20 cellular contexts compared by ENCODE assay signal in the genomic region with DNA sequence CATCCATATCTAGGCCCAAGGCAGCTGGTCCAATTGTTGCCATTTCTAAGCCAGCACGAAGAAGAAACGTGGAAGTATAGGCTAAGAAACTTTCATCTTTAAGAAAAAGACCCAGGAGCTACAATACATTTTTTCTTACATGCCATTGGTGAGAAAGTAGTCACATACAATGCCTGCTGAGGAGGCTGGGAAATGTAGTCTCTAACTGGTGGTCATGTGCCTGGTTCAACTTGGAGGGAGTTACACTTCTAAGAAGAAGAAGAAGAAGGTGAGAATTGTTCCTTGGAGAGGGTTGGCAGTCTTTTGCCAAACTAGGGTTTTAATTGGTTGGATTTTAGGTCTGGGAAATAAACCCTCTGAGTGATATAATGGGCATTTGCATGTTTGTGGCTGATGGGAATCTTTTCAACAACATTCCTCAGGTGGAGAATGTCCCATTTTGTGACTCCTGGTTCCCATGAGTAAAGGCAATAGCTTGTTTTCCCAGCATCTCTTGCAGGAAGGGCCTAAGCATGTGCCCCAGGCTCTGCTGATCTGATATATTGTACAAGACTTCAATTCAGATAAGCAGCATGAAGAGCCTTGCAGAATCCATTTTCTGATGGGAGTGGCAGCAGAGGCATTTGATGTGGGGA.
"Had no signal": no experiment of that assay in that cellular context is flagged by ENCODE, and none has a peak within 500 bp of the region (broad histone marks: within the 10 kb centered on the region; RNA-seq: fewer than 3 reads in every experiment).

No MANE protein-coding gene starts in this region.

- H3K9ac ChIP-seq: neural progenitor cell had no signal

- H3K9me3 ChIP-seq: psoas muscle, spleen, stomach, testis, upper lobe of right lung had no signal

- H2AFZ ChIP-seq: neural progenitor cell had no signal

- H3K4me3 ChIP-seq: heart right ventricle, lung, neural progenitor cell, psoas muscle, spleen, stomach, testis, upper lobe of right lung had no signal

- H3K27ac ChIP-seq: epithelial cell of prostate, heart right ventricle, neural progenitor cell, psoas muscle, spleen, stomach, testis, upper lobe of right lung had no signal

- H3K4me2 ChIP-seq: neural progenitor cell had no signal

- H3K27me3 ChIP-seq: heart right ventricle, neural progenitor cell, spleen, stomach, testis, upper lobe of right lung had no signal

- H3K36me3 ChIP-seq: heart right ventricle, neural progenitor cell, spleen, stomach, upper lobe of right lung had no signal

- FAIRE-seq: frontal cortex, TTC549 had no signal

- H3K4me1 ChIP-seq: neural progenitor cell, psoas muscle, stomach, testis, upper lobe of right lung had no signal

- DNase-seq: activated CD4-positive, alpha-beta T cell treated with anti-CD3 and anti-CD28 coated beads, Interleukin-2, amount 10 ng/mL, durations not matched to agents 24 days and 14 days; activated CD4-positive, CD25-positive, alpha-beta regulatory T cell; activated CD8-positive, alpha-beta memory T cell treated with anti-CD3 and anti-CD28 coated beads, Interleukin-2, amount 50 U/mL, for 48 hours; activated CD8-positive, alpha-beta T cell treated with anti-CD3 and anti-CD28 coated beads, Interleukin-2, amount 10 ng/mL, durations not matched to agents 7 days and 5 days; activated gamma-delta T cell treated with Interleukin-2 at 50 U/mL for 16 hours; activated T-cell treated with anti-CD3 and anti-CD28 coated beads, Interleukin-2, amount 50 U/mL, for 72 hours; amygdala; dermis blood vessel endothelial cell; heart right ventricle; psoas muscle; stomach; T-helper 2 cell; testis; upper lobe of right lung had no signal
